ENCODE assay signal across 26 cellular contexts in the genomic region with DNA sequence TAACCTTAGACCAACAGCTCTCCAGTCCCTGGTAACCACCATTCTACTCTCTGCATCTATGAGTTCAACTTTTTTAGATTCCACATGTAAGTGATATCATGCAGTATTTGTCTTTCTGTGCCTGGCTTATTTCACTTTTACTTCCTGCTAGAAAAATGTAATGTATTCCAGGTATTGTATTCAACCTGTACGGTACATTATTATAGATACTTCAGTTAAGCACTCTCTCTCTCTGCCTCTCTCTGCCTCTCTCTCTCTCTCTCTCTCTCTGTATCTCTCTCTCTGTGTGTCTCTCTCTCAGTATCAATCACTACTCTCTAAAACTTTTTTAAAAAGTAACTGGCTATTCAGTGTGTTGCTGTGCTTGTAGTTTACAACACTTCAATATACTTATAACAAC. TPM values are rescaled to one million over a fixed set of nuclear protein-coding genes. Genes with fewer than 3 reads are reported as not detected.
"Had no signal": no experiment of that assay in that cellular context is flagged by ENCODE, and none has a peak within 500 bp of the region (broad histone marks: within the 10 kb centered on the region; RNA-seq: fewer than 3 reads in every experiment).

No MANE protein-coding gene starts in this region.

- H3K4me3 ChIP-seq: colonic mucosa, dorsolateral prefrontal cortex, esophagus squamous epithelium, gastrocnemius medialis, right lobe of liver, skin epidermis, tibial artery had no signal

- H3K9me3 Mint-ChIP-seq: activated B cell treated with CpG ODN at 0.5 μM for 24 hours; activated T-helper 2 cell treated with anti-CD3 and anti-CD28 coated beads, Interferon-gamma antibody, Interleukin-2, Interleukin-4, amounts not matched to agents 10 μg/mL and 5 μg/mL and 100 μg/mL, durations not matched to agents 14 hours and 24 hours and 36 hours; endodermal cell; neural crest cell; stimulated activated naive CD8-positive, alpha-beta T cell treated with anti-CD3 and anti-CD28 coated beads, Interleukin-15, amount 100 ng/mL, for 72 hours had no signal

- H3K36me3 Mint-ChIP-seq: activated naive CD8-positive, alpha-beta T cell; stimulated activated effector memory CD8-positive, alpha-beta T cell treated with anti-CD3 and anti-CD28 coated beads, Interleukin-12 subunit alpha, Interleukin-12 subunit beta, amount 100 ng/mL, for 72 hours had no signal

- H3K36me3 ChIP-seq: colonic mucosa, esophagus squamous epithelium, gastrocnemius medialis, right lobe of liver, tibial artery had no signal

- H3K4me1 Mint-ChIP-seq: activated B cell treated with CpG ODN at 0.5 μM for 24 hours; endodermal cell; stimulated activated effector memory CD8-positive, alpha-beta T cell treated with anti-CD3 and anti-CD28 coated beads, Interleukin-12 subunit alpha, Interleukin-12 subunit beta, amount 100 ng/mL, for 72 hours; stimulated activated naive CD8-positive, alpha-beta T cell treated with anti-CD3 and anti-CD28 coated beads, Interleukin-15, amount 100 ng/mL, for 72 hours had no signal

- H3K27ac ChIP-seq: colonic mucosa, dorsolateral prefrontal cortex, esophagus squamous epithelium, gastrocnemius medialis, right lobe of liver, skin epidermis, tibial artery had no signal

- H3K27ac Mint-ChIP-seq: activated B cell treated with CpG ODN at 0.5 μM for 24 hours; activated naive CD8-positive, alpha-beta T cell; activated T-helper 2 cell treated with anti-CD3 and anti-CD28 coated beads, Interferon-gamma antibody, Interleukin-2, Interleukin-4, amounts not matched to agents 10 μg/mL and 5 μg/mL and 100 μg/mL, durations not matched to agents 14 hours and 24 hours and 36 hours; endodermal cell; stimulated activated effector memory CD8-positive, alpha-beta T cell treated with anti-CD3 and anti-CD28 coated beads, Interleukin-12 subunit alpha, Interleukin-12 subunit beta, amount 100 ng/mL, for 72 hours; stimulated activated naive CD8-positive, alpha-beta T cell treated with anti-CD3 and anti-CD28 coated beads, Interleukin-15, amount 100 ng/mL, for 72 hours had no signal

- H3K27me3 ChIP-seq: colonic mucosa, right lobe of liver, tibial artery had no signal

- H3K4me3 Mint-ChIP-seq: activated B cell treated with CpG ODN at 0.5 μM for 24 hours; activated naive CD8-positive, alpha-beta T cell; activated T-cell treated with anti-CD3 and anti-CD28 coated beads, Interleukin-2, amount 50 U/mL, for 4 hours; endodermal cell; neural crest cell; stimulated activated effector memory CD8-positive, alpha-beta T cell treated with anti-CD3 and anti-CD28 coated beads, Interleukin-12 subunit alpha, Interleukin-12 subunit beta, amount 100 ng/mL, for 72 hours; stimulated activated naive CD8-positive, alpha-beta T cell treated with anti-CD3 and anti-CD28 coated beads, Interleukin-15, amount 100 ng/mL, for 72 hours had no signal

- DNase-seq: activated B cell treated with CpG ODN at 0.5 μM for 24 hours; activated CD4-positive, alpha-beta T cell treated with anti-CD3 and anti-CD28 coated beads for 4 hours; activated CD4-positive, alpha-beta T cell treated with anti-CD3 and anti-CD28 coated beads, Interleukin-2, amount 50 U/mL, for 48 hours; activated CD8-positive, alpha-beta memory T cell treated with anti-CD3 and anti-CD28 coated beads, Interleukin-2, amount 50 U/mL, for 48 hours; activated naive CD4-positive, alpha-beta T cell; activated T-cell treated with anti-CD3 and anti-CD28 coated beads, Interleukin-2, amount 50 U/mL, for 4 hours; colonic mucosa; dorsolateral prefrontal cortex; endodermal cell; esophagus squamous epithelium; gastrocnemius medialis; head of caudate nucleus; hypothalamus; posterior cingulate gyrus; right lobe of liver; stimulated activated CD4-positive, alpha-beta T cell treated with anti-CD3 and anti-CD28 coated beads, Interleukin-2, amount 100 ng/mL, for 24 hours; stimulated activated naive CD8-positive, alpha-beta T cell treated with anti-CD3 and anti-CD28 coated beads, Interleukin-15, amount 100 ng/mL, for 72 hours; T1000; tibial artery had no signal

- H3K9me3 ChIP-seq: colonic mucosa, esophagus squamous epithelium, gastrocnemius medialis, right lobe of liver, tibial artery had no signal

- ATAC-seq: activated T-cell treated with anti-CD3 and anti-CD28 coated beads, Interleukin-2, amount 50 U/mL, for 4 hours; gastrocnemius medialis; right lobe of liver; stimulated activated effector memory CD8-positive, alpha-beta T cell treated with anti-CD3 and anti-CD28 coated beads, Interleukin-12 subunit alpha, Interleukin-12 subunit beta, amount 100 ng/mL, for 72 hours; stimulated activated naive CD8-positive, alpha-beta T cell treated with anti-CD3 and anti-CD28 coated beads, Interleukin-15, amount 100 ng/mL, for 72 hours had no signal

- H3K4me1 ChIP-seq: esophagus squamous epithelium, gastrocnemius medialis, right lobe of liver, tibial artery had no signal

RNA-seq across cellular contexts. Expression of a gene that starts 8.4 kb away (rescaled TPM):
- total RNA-seq: activated B cell treated with CpG ODN at 0.5 μM for 24 hours; activated CD8-positive, alpha-beta memory T cell treated with anti-CD3 and anti-CD28 coated beads for 36 hours; activated T-helper 2 cell treated with anti-CD3 and anti-CD28 coated beads, Interferon-gamma antibody, Interleukin-2, Interleukin-4, amounts not matched to agents 10 μg/mL and 5 μg/mL and 100 μg/mL, durations not matched to agents 14 hours and 24 hours and 36 hours; bronchial epithelial cell had no signal
